1 cellular context compared by ENCODE assay signal in genomic region chr4:81003549-81004240, GRCh38.
TF ChIP-seq lines count a peak whose summit lies in the region.

No MANE protein-coding gene starts in this region.

TF ChIP-seq in SK-N-SH, 30 proteins besides CTCF, POLR2A, EP300 and RAD21 (continued from another document):
- TF ChIP-seq ZBTB33 (IDR thresholded peaks at IDR 0.05; ENCODE audit: borderline replicate concordance, low read depth) (no peak), POLR2AphosphoS5 (IDR thresholded peaks at IDR 0.05; ENCODE audit: low read depth, low read length) (no peak)
